19 cellular contexts compared by ENCODE assay signal in the genomic region with DNA sequence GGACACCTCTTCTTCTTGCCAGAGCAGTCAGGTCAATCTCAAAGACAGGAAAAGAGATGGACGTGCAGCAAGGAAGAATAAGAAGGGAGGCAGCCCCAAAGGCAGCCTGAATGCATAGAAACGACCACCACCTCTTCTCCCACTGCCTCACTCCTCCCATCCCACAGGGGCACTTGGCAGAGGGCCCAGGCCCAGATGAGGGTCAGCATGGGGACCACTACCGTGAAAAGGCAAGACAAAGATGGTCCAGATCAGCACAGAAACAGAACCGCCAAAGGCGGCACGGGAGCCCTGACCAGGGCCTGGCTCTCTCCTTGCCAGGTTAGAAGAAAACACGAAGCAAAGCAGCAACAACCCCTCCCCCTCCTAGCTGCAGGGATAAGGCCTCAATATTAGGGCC. TPM values are rescaled to one million over a fixed set of nuclear protein-coding genes. Genes with fewer than 3 reads are reported as not detected.
DNase-seq lines count a peak whose midpoint lies in the region; ATAC-seq lines count a peak whose summit lies in the region.
"Had no signal": no experiment of that assay in that cellular context is flagged by ENCODE, and none has a peak within 500 bp of the region (broad histone marks: within the 10 kb centered on the region; RNA-seq: fewer than 3 reads in every experiment).

No MANE protein-coding gene starts in this region.

- peaks cover 22% of the 10 kb centered on the region for H3K4me1 Mint-ChIP-seq in activated naive CD8-positive, alpha-beta T cell treated with anti-CD3 and anti-CD28 coated beads, Interleukin-2, amount 10 ng/mL, durations not matched to agents 7 days and 5 days
- peaks cover 19% of the 10 kb centered on the region for H3K4me1 Mint-ChIP-seq in activated naive CD8-positive, alpha-beta T cell treated with anti-CD3 and anti-CD28 coated beads for 36 hours
- H3K4me1 Mint-ChIP-seq in central memory CD8-positive, alpha-beta T cell = peaks cover 24% of the 10 kb centered on the region
- peaks cover 29% of the 10 kb centered on the region in 2 donors for H3K4me1 Mint-ChIP-seq in natural killer cell treated with Interleukin-12 subunit alpha and Interleukin-12 subunit beta and Interleukin-15 and Interleukin-18, amount 100 ng/mL, for 72 hours (ENCODE audit: low read depth in 2 of 2)

- peaks cover 7% of the 10 kb centered on the region for H3K36me3 Mint-ChIP-seq in activated naive CD8-positive, alpha-beta T cell treated with anti-CD3 and anti-CD28 coated beads, Interleukin-2, amount 10 ng/mL, durations not matched to agents 7 days and 5 days
- H3K36me3 Mint-ChIP-seq in activated naive CD8-positive, alpha-beta T cell treated with anti-CD3 and anti-CD28 coated beads for 36 hours = peaks cover 21% of the 10 kb centered on the region
- peaks cover 35% of the 10 kb centered on the region for H3K36me3 Mint-ChIP-seq in central memory CD8-positive, alpha-beta T cell (ENCODE audit: insufficient read depth)
- H3K36me3 Mint-ChIP-seq in natural killer cell treated with Interleukin-12 subunit alpha and Interleukin-12 subunit beta and Interleukin-15 and Interleukin-18, amount 100 ng/mL, for 72 hours = peaks cover 16% of the 10 kb centered on the region

- H3K4me3 Mint-ChIP-seq in activated naive CD8-positive, alpha-beta T cell treated with anti-CD3 and anti-CD28 coated beads, Interleukin-2, amount 10 ng/mL, durations not matched to agents 7 days and 5 days = no peak overlapping the region
- no peak overlapping the region for H3K4me3 Mint-ChIP-seq in activated naive CD8-positive, alpha-beta T cell treated with anti-CD3 and anti-CD28 coated beads for 36 hours
- no peak overlapping the region for H3K4me3 Mint-ChIP-seq in central memory CD8-positive, alpha-beta T cell
- H3K4me3 Mint-ChIP-seq in natural killer cell treated with Interleukin-12 subunit alpha and Interleukin-12 subunit beta and Interleukin-15 and Interleukin-18, amount 100 ng/mL, for 72 hours = no peak overlapping the region

- no peaks in the 10 kb centered on the region for H3K9me3 Mint-ChIP-seq in activated naive CD8-positive, alpha-beta T cell treated with anti-CD3 and anti-CD28 coated beads, Interleukin-2, amount 10 ng/mL, durations not matched to agents 7 days and 5 days
- H3K9me3 Mint-ChIP-seq in activated naive CD8-positive, alpha-beta T cell treated with anti-CD3 and anti-CD28 coated beads for 36 hours = no peaks in the 10 kb centered on the region
- H3K9me3 Mint-ChIP-seq in central memory CD8-positive, alpha-beta T cell = no peaks in the 10 kb centered on the region
- no peaks in the 10 kb centered on the region for H3K9me3 Mint-ChIP-seq in natural killer cell treated with Interleukin-12 subunit alpha and Interleukin-12 subunit beta and Interleukin-15 and Interleukin-18, amount 100 ng/mL, for 72 hours

- no peak for DNase-seq in activated naive CD8-positive, alpha-beta T cell treated with anti-CD3 and anti-CD28 coated beads, Interleukin-2, amount 10 ng/mL, durations not matched to agents 7 days and 5 days
- no peak for DNase-seq in activated naive CD8-positive, alpha-beta T cell treated with anti-CD3 and anti-CD28 coated beads for 36 hours
- no peak for DNase-seq in central memory CD8-positive, alpha-beta T cell (ENCODE audit: low spot score in 2 of 2)
- peak; percentile 22 for DNase-seq in natural killer cell treated with Interleukin-12 subunit alpha and Interleukin-12 subunit beta and Interleukin-15 and Interleukin-18, amount 100 ng/mL, for 72 hours (ENCODE audit: low spot score)
- DNase-seq in NOMO-1 (lab: John Stamatoyannopoulos, UW; ENCODE audit: unreplicated experiment in 2 of 2) (no peak), NCI-H2081 (lab: John Stamatoyannopoulos, UW) (no peak)
- DNase-seq: DMS 273 treated with DMSO at 0.1 percent for 48 hours, GDM1, NCI-H1048, NCI-H1436 treated with DMSO at 0.1 percent for 48 hours, NCI-H2081 treated with DMSO at 0.1 percent for 48 hours, NCI-H510A, NCI-H774, PC-3 had no signal

- POLR2A ChIA-PET in activated naive CD8-positive, alpha-beta T cell treated with anti-CD3 and anti-CD28 coated beads, Interleukin-2, amount 10 ng/mL, durations not matched to agents 7 days and 5 days (lab: Charles Lee) = interaction anchor here (1.4 kb wide), 1 partner anchor 40 kb away, joined by 4 read pairs; no protein-coding TSS in a partner anchor

- ATAC-seq in activated naive CD8-positive, alpha-beta T cell treated with anti-CD3 and anti-CD28 coated beads, Interleukin-2, amount 10 ng/mL, durations not matched to agents 7 days and 5 days (ENCODE audit: low read depth) = no peak
- ATAC-seq in central memory CD8-positive, alpha-beta T cell (replicated peaks; ENCODE audit: extremely low read depth, poor library complexity, severe bottlenecking) = no peak
- no peak for ATAC-seq in natural killer cell treated with Interleukin-12 subunit alpha and Interleukin-12 subunit beta and Interleukin-15 and Interleukin-18, amount 100 ng/mL, for 72 hours
- ATAC-seq in HG02642 (IDR thresholded peaks at IDR 0.05; ENCODE audit: poor library complexity, unreplicated experiment) (no peak), HG03135 (IDR thresholded peaks at IDR 0.05; ENCODE audit: unreplicated experiment) (no peak)
- ATAC-seq: GM12878, HCT116, HepG2, PC-3 had no signal

- no peaks in the 10 kb centered on the region for H3K27me3 Mint-ChIP-seq in activated naive CD8-positive, alpha-beta T cell treated with anti-CD3 and anti-CD28 coated beads, Interleukin-2, amount 10 ng/mL, durations not matched to agents 7 days and 5 days
- no peaks in the 10 kb centered on the region for H3K27me3 Mint-ChIP-seq in activated naive CD8-positive, alpha-beta T cell treated with anti-CD3 and anti-CD28 coated beads for 36 hours
- no peaks in the 10 kb centered on the region for H3K27me3 Mint-ChIP-seq in central memory CD8-positive, alpha-beta T cell
- no peaks in the 10 kb centered on the region for H3K27me3 Mint-ChIP-seq in natural killer cell treated with Interleukin-12 subunit alpha and Interleukin-12 subunit beta and Interleukin-15 and Interleukin-18, amount 100 ng/mL, for 72 hours

- peak overlapping the region; percentile 24 for H3K27ac Mint-ChIP-seq in activated naive CD8-positive, alpha-beta T cell treated with anti-CD3 and anti-CD28 coated beads, Interleukin-2, amount 10 ng/mL, durations not matched to agents 7 days and 5 days
- no peak overlapping the region for H3K27ac Mint-ChIP-seq in activated naive CD8-positive, alpha-beta T cell treated with anti-CD3 and anti-CD28 coated beads for 36 hours
- H3K27ac Mint-ChIP-seq in central memory CD8-positive, alpha-beta T cell (ENCODE audit: low read depth) = peak overlapping the region; percentile 92
- H3K27ac Mint-ChIP-seq in natural killer cell treated with Interleukin-12 subunit alpha and Interleukin-12 subunit beta and Interleukin-15 and Interleukin-18, amount 100 ng/mL, for 72 hours = peak overlapping the region; percentile 17 to 62

RNA-seq across cellular contexts. Expression of gene NDST2, which starts 1.9 kb away (rescaled TPM):
- total RNA-seq in activated naive CD8-positive, alpha-beta T cell treated with anti-CD3 and anti-CD28 coated beads, Interleukin-2, amount 10 ng/mL, durations not matched to agents 7 days and 5 days = 10 to 100 TPM; 80.1 to 82.0 TPM
- 10 to 100 TPM; 45.9 to 49.7 TPM for total RNA-seq in activated naive CD8-positive, alpha-beta T cell treated with anti-CD3 and anti-CD28 coated beads for 36 hours
- total RNA-seq in natural killer cell treated with Interleukin-12 subunit alpha and Interleukin-12 subunit beta and Interleukin-15 and Interleukin-18, amount 100 ng/mL, for 72 hours = 10 to 100 TPM; 42.8 to 83.3 TPM

RNA-seq across cellular contexts. Expression of gene ZSWIM8, which starts 27.9 kb away (rescaled TPM):
- 10 to 100 TPM; 93.4 to 95.2 TPM for total RNA-seq in activated naive CD8-positive, alpha-beta T cell treated with anti-CD3 and anti-CD28 coated beads, Interleukin-2, amount 10 ng/mL, durations not matched to agents 7 days and 5 days
- total RNA-seq in activated naive CD8-positive, alpha-beta T cell treated with anti-CD3 and anti-CD28 coated beads for 36 hours = 10 to 100 TPM; 31.0 to 35.5 TPM
- 100 to 1,000 TPM; 121 to 148 TPM for total RNA-seq in natural killer cell treated with Interleukin-12 subunit alpha and Interleukin-12 subunit beta and Interleukin-15 and Interleukin-18, amount 100 ng/mL, for 72 hours

RNA-seq across cellular contexts. Expression of gene CHCHD1, which starts 31.5 kb away (rescaled TPM):
- 10 to 100 TPM; 23.0 to 24.8 TPM for total RNA-seq in activated naive CD8-positive, alpha-beta T cell treated with anti-CD3 and anti-CD28 coated beads, Interleukin-2, amount 10 ng/mL, durations not matched to agents 7 days and 5 days
- 10 to 100 TPM; 34.8 to 38.6 TPM for total RNA-seq in activated naive CD8-positive, alpha-beta T cell treated with anti-CD3 and anti-CD28 coated beads for 36 hours
- total RNA-seq in natural killer cell treated with Interleukin-12 subunit alpha and Interleukin-12 subunit beta and Interleukin-15 and Interleukin-18, amount 100 ng/mL, for 72 hours = 10 to 100 TPM; 18.7 to 28.5 TPM
